25 cellular contexts compared by ENCODE assay signal in genomic region chr6:2355155-2355554, GRCh38.
"Had no signal": no experiment of that assay in that cellular context is flagged by ENCODE, and none has a peak within 500 bp of the region (broad histone marks: within the 10 kb centered on the region; RNA-seq: fewer than 3 reads in every experiment).

No MANE protein-coding gene starts in this region.

- DNase-seq: activated CD4-positive, alpha-beta memory T cell treated with anti-CD3 and anti-CD28 coated beads, Interleukin-2, amount 10 ng/mL, durations not matched to agents 7 days and 5 days; activated CD4-positive, alpha-beta T cell treated with anti-CD3 and anti-CD28 coated beads for 36 hours; activated CD4-positive, alpha-beta T cell treated with anti-CD3 and anti-CD28 coated beads, Interleukin-2, amount 50 U/mL, for 1 hour; activated gamma-delta T cell treated with Interleukin-2 at 50 U/mL for 16 hours; activated naive CD4-positive, alpha-beta T cell treated with anti-CD3 and anti-CD28 coated beads, Interleukin-2, amount 10 ng/mL, durations not matched to agents 7 days and 5 days; activated naive CD8-positive, alpha-beta T cell treated with anti-CD3 and anti-CD28 coated beads for 36 hours; activated T-cell treated with anti-CD3 and anti-CD28 coated beads for 4 hours; activated T-cell treated with anti-CD3 and anti-CD28 coated beads, Interleukin-2, amount 50 U/mL, for 72 hours; Karpas-422; MM.1S; NCI-H1105; NCI-H1436; NCI-H187; NCI-H2081; NCI-H510A treated with DMSO at 0.1 percent for 48 hours; NCI-H69; NK-92 treated with Interleukin-12 subunit alpha and Interleukin-12 subunit beta, amount 100 ng/mL, for 24 hours; OCI-M1; Right ventricle myocardium superior; SJCRH30; SK-N-SH; T-helper 1 cell; WERI-Rb-1 had no signal

- H3K4me3 ChIP-seq: SJCRH30 had no signal

- H3K9ac ChIP-seq: SK-N-SH had no signal

- H3K36me3 ChIP-seq: SJCRH30, WERI-Rb-1 had no signal

- ATAC-seq: activated CD4-positive, alpha-beta T cell treated with anti-CD3 and anti-CD28 coated beads for 36 hours; activated T-cell treated with anti-CD3 and anti-CD28 coated beads, Interleukin-2, amount 50 U/mL, for 72 hours; Panc1 had no signal

- H3K9me3 ChIP-seq: SJCRH30, SK-N-SH had no signal

- H3K27ac ChIP-seq: RWPE1, SJCRH30, WERI-Rb-1 had no signal

- H3K27me3 ChIP-seq: SJCRH30 had no signal

- H3K4me1 ChIP-seq: SJCRH30 had no signal

- H3K4me2 ChIP-seq: SK-N-SH had no signal
